14 cellular contexts compared by ENCODE assay signal in the genomic region with DNA sequence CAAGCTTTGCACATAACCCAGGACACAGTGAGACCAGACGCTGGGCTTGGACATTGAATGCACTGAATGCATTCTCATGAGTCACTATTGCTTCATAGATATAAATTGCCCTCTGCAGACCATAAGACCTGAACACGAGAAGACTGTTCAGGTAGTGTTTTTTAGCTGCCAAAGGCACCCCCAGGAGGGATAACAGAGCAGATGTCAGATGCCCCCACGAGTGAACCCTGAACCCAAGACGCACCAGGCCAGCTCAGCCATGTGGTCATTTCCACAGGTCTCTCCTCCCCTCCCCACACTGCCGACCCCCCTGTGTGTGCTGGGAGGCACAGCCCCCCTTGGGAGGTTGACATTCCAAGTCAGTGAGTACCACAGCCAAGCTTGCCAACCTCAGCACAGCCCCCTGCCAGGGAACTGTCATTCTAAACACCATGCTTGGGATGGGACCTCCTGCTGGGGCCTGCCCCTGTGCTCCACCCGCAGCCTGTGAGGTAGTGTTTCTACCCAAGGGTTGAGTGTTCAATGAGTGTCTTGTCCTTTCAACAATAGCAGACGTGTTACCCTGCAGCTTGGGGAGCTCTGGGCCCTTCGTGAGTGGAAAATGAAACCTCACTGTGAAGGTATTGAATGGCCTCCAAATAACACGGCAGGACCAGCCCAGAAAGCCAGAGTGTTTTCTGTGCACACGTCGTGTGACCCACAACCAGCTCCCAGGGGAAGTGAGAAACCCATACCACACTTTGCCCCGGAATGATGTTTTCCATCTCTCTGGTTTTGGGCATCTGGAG.
A peak's percentile ranks its signal among the peaks of the same experiment; 100 is the strongest.
DNase-seq lines count a peak whose midpoint lies in the region; ATAC-seq, FAIRE-seq and TF ChIP-seq lines count a peak whose summit lies in the region.
"Had no signal": no experiment of that assay in that cellular context is flagged by ENCODE, and none has a peak within 500 bp of the region (broad histone marks: within the 10 kb centered on the region; RNA-seq: fewer than 3 reads in every experiment).

No MANE protein-coding gene starts in this region.

- H2AFZ ChIP-seq in PC-3 (ENCODE audit: low read length) (no peak overlapping the region), neuronal stem cell (ENCODE audit: low read length) (no peak overlapping the region)

- H3K27ac ChIP-seq in PC-3 (ENCODE audit: low read length) (no peak overlapping the region; the same call in 1 of the 2 replicates), neuronal stem cell (replicated peaks; ENCODE audit: low read length) (no peak overlapping the region)
- H3K27ac ChIP-seq: spleen had no signal

- H3K4ac ChIP-seq in neuronal stem cell (ENCODE audit: low read length): no peak overlapping the region

- POLR2A ChIA-PET in PC-3 (lab: Charles Lee; ENCODE audit: unreplicated experiment): no interaction called here

- no peaks in the 10 kb centered on the region for H4K20me1 ChIP-seq in PC-3 (ENCODE audit: low read length)

- no peak overlapping the region for H3K23ac ChIP-seq in neuronal stem cell (ENCODE audit: low read depth, low read length, poor library complexity)

- no peak overlapping the region for H3K18ac ChIP-seq in neuronal stem cell (ENCODE audit: low read length)

- FAIRE-seq in bronchial epithelial cell (lab: Jason Lieb, UNC): no peak

- H3K9ac ChIP-seq in PC-3 (ENCODE audit: low read length) (no peak overlapping the region), neuronal stem cell (ENCODE audit: low read depth, low read length, poor library complexity) (no peak overlapping the region)

- peak overlapping the region; percentile 14 for H2BK12ac ChIP-seq in neuronal stem cell (ENCODE audit: low read length)

- BruUV-seq in PC-3 (replicated peaks; lab: Mats Ljungman, UMichigan): no TSS peak

- H3K79me1 ChIP-seq in neuronal stem cell (ENCODE audit: low read depth, low read length): no peaks in the 10 kb centered on the region

- peaks cover 11% of the 10 kb centered on the region for H3K4me1 ChIP-seq in PC-3 (ENCODE audit: insufficient read depth, low read length)
- peaks cover 0 to 2% of the 10 kb centered on the region in 2 donors for H3K4me1 ChIP-seq in neuronal stem cell (ENCODE audit: control insufficient read depth in 2 of 2, insufficient read depth in 1 of 2, low read depth in 1 of 2, low read length in 2 of 2)
- H3K4me1 ChIP-seq: Caco-2 had no signal

- H2BK15ac ChIP-seq in neuronal stem cell (ENCODE audit: low read length): no peak overlapping the region

- H2AK5ac ChIP-seq in neuronal stem cell (ENCODE audit: low read depth, low read length): no peak overlapping the region

- intact Hi-C loops in PC-3 (cut with micrococcal nuclease): no loop called here

- TF ChIP-seq CTCF in PC-3 (conservative IDR thresholded peaks at IDR 0.05; ENCODE audit: low read depth, low read length) (no peak), bronchial epithelial cell (IDR thresholded peaks at IDR 0.05; ENCODE audit: insufficient read depth, low read length, severe bottlenecking) (no peak)

- no CpG with 5 or more reads among the region's 12 CpGs for WGBS in neuronal stem cell (ENCODE audit: extremely low coverage in 2 of 2, insufficient read length in 2 of 2, insufficient replicate concordance in 1 of 2), 2 donors

- no peaks in the 10 kb centered on the region for H3K79me2 ChIP-seq in PC-3 (ENCODE audit: low read length)

- H4K91ac ChIP-seq in neuronal stem cell (ENCODE audit: low read depth, low read length, poor library complexity): no peak overlapping the region

- no peak overlapping the region for H4K8ac ChIP-seq in neuronal stem cell (ENCODE audit: low read depth, low read length)

- H2BK5ac ChIP-seq in neuronal stem cell (ENCODE audit: low read length): no peak overlapping the region

- H3K27me3 ChIP-seq in PC-3 (ENCODE audit: low read length) (no peaks in the 10 kb centered on the region), bronchial epithelial cell (ENCODE audit: control insufficient read depth, insufficient read depth, low read length) (no peaks in the 10 kb centered on the region), neuronal stem cell (ENCODE audit: control insufficient read depth in 3 of 3, insufficient read depth in 3 of 3, low read depth in 1 of 3, low read length in 3 of 3) (peaks cover 0 to 3% (median 0%) of the 10 kb centered on the region in 3 experiments)
- H3K27me3 ChIP-seq: spleen had no signal

- DNase-seq in GM03348 (ENCODE audit: low spot score): peak; percentile 53
- DNase-seq in PC-3: peak; percentile 66
- peak; percentile 47 for DNase-seq in bronchial epithelial cell (ENCODE audit: low read depth)
- no peak for DNase-seq in neuronal stem cell (ENCODE audit: low spot score)
- DNase-seq in activated gamma-delta T cell (lab: John Stamatoyannopoulos, UW): no peak
- DNase-seq in NCI-H1105 (lab: John Stamatoyannopoulos, UW): no peak
- DNase-seq in NCI-H2196 treated with DMSO at 0.1 percent for 48 hours (lab: John Stamatoyannopoulos, UW; ENCODE audit: unreplicated experiment): no peak
- DNase-seq: activated T-cell treated with anti-CD3 and anti-CD28 coated beads, Interleukin-2, amount 50 U/mL, for 72 hours; NCI-H146; occipital lobe; spleen had no signal

- H3K4me2 ChIP-seq in PC-3 (ENCODE audit: low read length): peak overlapping the region; percentile 47; the same call in 1 of the 2 replicates
- H3K4me2 ChIP-seq in neuronal stem cell (ENCODE audit: insufficient read depth, low read length, poor library complexity, severe bottlenecking): no peak overlapping the region

- H3K9me3 ChIP-seq in PC-3 (ENCODE audit: low read length): no peaks in the 10 kb centered on the region
- H3K9me3 ChIP-seq in neuronal stem cell (replicated peaks in 1 of 2; ENCODE audit: control insufficient read depth in 2 of 2, insufficient read depth in 1 of 2, low read depth in 1 of 2, low read length in 2 of 2): no peaks in the 10 kb centered on the region
- H3K9me3 ChIP-seq: Caco-2, spleen had no signal

- H3K9me2 ChIP-seq in PC-3 (replicated peaks; ENCODE audit: low read length): no peaks in the 10 kb centered on the region

- H3K14ac ChIP-seq in neuronal stem cell (ENCODE audit: low read length): no peak overlapping the region

- peak; percentile 93 for ATAC-seq in PC-3
- ATAC-seq in GM18873 (IDR thresholded peaks at IDR 0.05; ENCODE audit: low FRiP score, unreplicated experiment): no peak
- ATAC-seq: activated T-cell treated with anti-CD3 and anti-CD28 coated beads, Interleukin-2, amount 50 U/mL, for 72 hours had no signal

- H3K36me3 ChIP-seq in PC-3 (ENCODE audit: low read depth, low read length): no peaks in the 10 kb centered on the region
- no peaks in the 10 kb centered on the region for H3K36me3 ChIP-seq in bronchial epithelial cell (ENCODE audit: control insufficient read depth, insufficient read depth, low read length)
- H3K36me3 ChIP-seq in neuronal stem cell (replicated peaks in 1 of 2; ENCODE audit: control insufficient read depth in 2 of 2, insufficient read depth in 2 of 2, low read length in 2 of 2): no peaks in the 10 kb centered on the region
- H3K36me3 ChIP-seq: spleen had no signal

- CTCF ChIA-PET in PC-3 (lab: Charles Lee): no interaction called here

- no peak overlapping the region for H2BK120ac ChIP-seq in neuronal stem cell (ENCODE audit: low read depth, low read length)

- H3K4me3 ChIP-seq in PC-3 (ENCODE audit: low read length): no peak overlapping the region
- H3K4me3 ChIP-seq in bronchial epithelial cell (ENCODE audit: low read depth, low read length): no peak overlapping the region
- H3K4me3 ChIP-seq in neuronal stem cell (ENCODE audit: low read length in 2 of 2): no peak overlapping the region
- H3K4me3 ChIP-seq: lung, spleen had no signal

- no peaks in the 10 kb centered on the region for H3F3A ChIP-seq in PC-3 (ENCODE audit: low read length, unreplicated experiment)

Comparison
In these comparisons a context has a peak if more than half of its experiments do, and no peak if none do; other contexts are left out.
1. DNase-seq: peak in GM03348 (single experiment), PC-3 (single experiment) and bronchial epithelial cell (single experiment); none in neuronal stem cell (single experiment), activated gamma-delta T cell (single experiment), NCI-H1105 (single experiment) and NCI-H2196 treated with DMSO at 0.1 percent for 48 hours (single experiment).